Comparison of ENCODE assay signal across 20 cellular contexts in genomic region chr11:105852427-105852826, GRCh38.
DNase-seq lines count a peak whose midpoint lies in the region; ATAC-seq and TF ChIP-seq lines count a peak whose summit lies in the region.
"Had no signal": no experiment of that assay in that cellular context is flagged by ENCODE, and none has a peak within 500 bp of the region (broad histone marks: within the 10 kb centered on the region; RNA-seq: fewer than 3 reads in every experiment).

No MANE protein-coding gene starts in this region.

- H3K9ac ChIP-seq in neural cell (ENCODE audit: low read length) (no peak overlapping the region), smooth muscle cell (ENCODE audit: low read depth) (no peak overlapping the region)
- H3K9ac ChIP-seq: BLaER1 had no signal

- H4K20me1 ChIP-seq in neural cell (ENCODE audit: insufficient read depth), result no peaks in the 10 kb centered on the region
- H4K20me1 ChIP-seq in smooth muscle cell (ENCODE audit: low read depth), result no peaks in the 10 kb centered on the region
- H4K20me1 ChIP-seq: BLaER1 had no signal

- CTCF ChIA-PET in A673 (lab: Charles Lee), result interaction anchor here (1.3 kb wide), 1 partner anchor 11 kb away, joined by 3 read pairs; no protein-coding TSS in a partner anchor

- H3K27me3 ChIP-seq in A673 (replicated peaks; ENCODE audit: insufficient read depth, low read depth, low read length, poor library complexity), result no peaks in the 10 kb centered on the region
- H3K27me3 ChIP-seq in neural cell (ENCODE audit: insufficient read depth, low read depth, low read length), result no peaks in the 10 kb centered on the region
- peaks cover 6% of the 10 kb centered on the region for H3K27me3 ChIP-seq in smooth muscle cell (ENCODE audit: low read depth)
- H3K27me3 ChIP-seq: BE2C, BLaER1 had no signal

- DNase-seq in A673 (ENCODE audit: low spot score) (peak; percentile 14), NCI-H82 treated with DMSO at 0.1 percent for 48 hours (lab: John Stamatoyannopoulos, UW; ENCODE audit: unreplicated experiment) (peak; percentile 44), smooth muscle cell (lab: John Stamatoyannopoulos, UW; ENCODE audit: unreplicated experiment) (no peak), G401 (ENCODE audit: low spot score) (no peak)
- DNase-seq: ACHN; BE2C; C1 segment of cervical spinal cord; Caco-2; Calu3; CD4-positive, alpha-beta memory T cell; CD4-positive, CD25-positive, alpha-beta regulatory T cell; DMS79 treated with DMSO at 0.1 percent for 48 hours; GDM1 had no signal

- in situ Hi-C loops in G401 (cut with HindIII; ENCODE audit: low sequenced_read_pairs), result no loop called here

- no TSS peak for BruUV-seq in A673 (replicated peaks; lab: Mats Ljungman, UMichigan)

- H3K9me2 ChIP-seq in neural cell (ENCODE audit: insufficient read depth, low read length), result no peaks in the 10 kb centered on the region

- H2AFZ ChIP-seq in neural cell (ENCODE audit: low read depth, low read length), result no peak overlapping the region
- H2AFZ ChIP-seq in smooth muscle cell (ENCODE audit: low read depth), result no peak overlapping the region

- no peak for TF ChIP-seq CTCF in A673 (conservative IDR thresholded peaks at IDR 0.05; ENCODE audit: low read depth, low read length)
- TF ChIP-seq CTCF in neural cell (IDR thresholded peaks at IDR 0.05; ENCODE audit: poor library complexity, severe bottlenecking), result no peak
- TF ChIP-seq CTCF in smooth muscle cell (IDR thresholded peaks at IDR 0.05; ENCODE audit: borderline replicate concordance, insufficient read depth, poor library complexity, severe bottlenecking), result peak; percentile 1

- intact Hi-C loops in A673 (cut with micrococcal nuclease; ENCODE audit: unreplicated experiment), result loop anchor here (5.0 kb wide), 1 partner anchor 1590 kb away; no protein-coding TSS in a partner anchor

- no peak for TF ChIP-seq RAD21 in neural cell (conservative IDR thresholded peaks at IDR 0.05)

- H3F3A ChIP-seq in neural cell (ENCODE audit: insufficient read depth, low read length, poor library complexity, severe bottlenecking) (no peaks in the 10 kb centered on the region), smooth muscle cell (ENCODE audit: low read depth) (no peaks in the 10 kb centered on the region)

- H3K36me3 ChIP-seq in A673 (ENCODE audit: insufficient read depth, low read length, poor library complexity, severe bottlenecking), result no peaks in the 10 kb centered on the region
- no peaks in the 10 kb centered on the region for H3K36me3 ChIP-seq in neural cell (ENCODE audit: insufficient read depth, low read length)
- H3K36me3 ChIP-seq in smooth muscle cell (ENCODE audit: low read depth), result no peaks in the 10 kb centered on the region
- H3K36me3 ChIP-seq: BE2C, BLaER1 had no signal

- H3K4me1 ChIP-seq in A673 (ENCODE audit: insufficient read depth, low read length, poor library complexity, severe bottlenecking) (no peaks in the 10 kb centered on the region), smooth muscle cell (ENCODE audit: low read depth) (no peaks in the 10 kb centered on the region)
- H3K4me1 ChIP-seq: A549, BE2C, BLaER1, Caco-2 had no signal

- 86% methylated on average over 3 of the region's 3 CpGs for WGBS in smooth muscle cell (ENCODE audit: low lambda C conversion rate)

- TF ChIP-seq EP300 in neural cell (conservative IDR thresholded peaks at IDR 0.05; ENCODE audit: poor library complexity, severe bottlenecking), result peak; percentile 90

- H3K4me2 ChIP-seq in neural cell (ENCODE audit: low read length) (peak overlapping the region; percentile 43), smooth muscle cell (no peak overlapping the region)
- H3K4me2 ChIP-seq: A549, BLaER1 had no signal

- H3K79me2 ChIP-seq in neural cell (replicated peaks; ENCODE audit: insufficient read depth, low read length), result no peaks in the 10 kb centered on the region
- H3K79me2 ChIP-seq in smooth muscle cell (ENCODE audit: low read depth), result no peaks in the 10 kb centered on the region

- no peak for ATAC-seq in GM19351 (IDR thresholded peaks at IDR 0.05; ENCODE audit: unreplicated experiment)
- no peak for ATAC-seq in HG03095 (IDR thresholded peaks at IDR 0.05; ENCODE audit: unreplicated experiment)
- ATAC-seq: A549, GM12878 had no signal

- POLR2A ChIA-PET in A673 (lab: Charles Lee; ENCODE audit: low non-redundant PET), result no interaction called here

- H3K4me3 ChIP-seq in A673 (ENCODE audit: low read depth, low read length, poor library complexity, severe bottlenecking) (no peak overlapping the region), neural cell (ENCODE audit: low read length) (peak overlapping the region; percentile 2), smooth muscle cell (no peak overlapping the region)
- H3K4me3 ChIP-seq: A549, BLaER1, GM12878 had no signal

- H3K27ac ChIP-seq in A673 (ENCODE audit: low read depth, low read length, poor library complexity, severe bottlenecking) (no peak overlapping the region), neural cell (ENCODE audit: low read length) (no peak overlapping the region), smooth muscle cell (ENCODE audit: low read depth) (no peak overlapping the region)
- H3K27ac ChIP-seq: 22Rv1, A549, BLaER1 had no signal

- H3K9me3 ChIP-seq in A673 (ENCODE audit: low read depth, low read length, poor library complexity, severe bottlenecking) (no peaks in the 10 kb centered on the region), neural cell (ENCODE audit: low read length) (no peaks in the 10 kb centered on the region), smooth muscle cell (replicated peaks; ENCODE audit: low read depth) (no peaks in the 10 kb centered on the region)
- H3K9me3 ChIP-seq: A549, BE2C, BLaER1, Caco-2 had no signal

TF ChIP-seq in neural cell, 6 proteins besides CTCF, POLR2A, EP300 and RAD21:
- TF ChIP-seq REST (IDR thresholded peaks at IDR 0.05; ENCODE audit: borderline replicate concordance) (peak; percentile 58), POLR2AphosphoS5 (IDR thresholded peaks at IDR 0.05) (peak; percentile 89), MXI1 (conservative IDR thresholded peaks at IDR 0.05; ENCODE audit: poor library complexity, severe bottlenecking) (no peak), EZH2 (IDR thresholded peaks at IDR 0.05; ENCODE audit: borderline replicate concordance, insufficient read depth, low read length, poor library complexity, severe bottlenecking) (no peak), TAF1 (IDR thresholded peaks at IDR 0.05; ENCODE audit: low read depth) (no peak), SMC3 (conservative IDR thresholded peaks at IDR 0.05; ENCODE audit: poor library complexity) (no peak)

Comparison
In these comparisons a context has a peak if more than half of its experiments do, and no peak if none do; other contexts are left out.
1. DNase-seq: peak in A673 (single experiment) and NCI-H82 treated with DMSO at 0.1 percent for 48 hours (single experiment); none in smooth muscle cell (single experiment) and G401 (single experiment).